ENCODE assay signal across 13 cellular contexts in the genomic region with DNA sequence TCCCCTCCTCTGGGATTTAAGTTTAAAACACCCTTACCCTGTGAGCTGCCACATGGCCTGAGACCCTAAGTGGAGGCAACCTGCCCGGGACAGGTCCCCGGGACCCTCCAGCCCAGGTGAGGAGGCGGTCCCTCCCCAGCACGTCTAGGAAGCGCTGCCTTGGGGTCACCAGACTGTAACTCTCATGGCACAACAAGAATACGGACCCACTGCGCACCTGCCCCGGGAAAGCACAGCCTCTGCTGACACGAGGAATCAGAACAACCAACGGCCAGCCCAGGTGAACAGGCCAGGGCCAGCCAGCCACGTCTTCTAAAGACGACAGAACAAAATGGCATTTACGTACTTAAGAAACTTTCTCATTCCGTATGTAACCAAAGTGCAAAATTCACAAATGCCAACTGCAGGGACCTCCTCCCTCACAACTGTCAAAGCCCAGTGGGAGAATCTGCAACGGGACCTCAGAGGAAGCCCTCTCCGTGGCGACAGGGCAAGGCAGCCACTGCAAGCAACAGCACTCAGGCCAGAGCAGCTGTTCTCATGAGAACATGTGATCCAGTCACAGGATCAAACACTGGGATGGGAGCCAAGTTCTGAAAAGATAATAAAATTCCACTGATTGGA.
DNase-seq lines count a peak whose midpoint lies in the region; ATAC-seq, FAIRE-seq and TF ChIP-seq lines count a peak whose summit lies in the region.
"Had no signal": no experiment of that assay in that cellular context is flagged by ENCODE, and none has a peak within 500 bp of the region (broad histone marks: within the 10 kb centered on the region; RNA-seq: fewer than 3 reads in every experiment).

No MANE protein-coding gene starts in this region.

- H3K4me3 ChIP-seq in PC-3 (ENCODE audit: low read length) = no peak overlapping the region
- H3K4me3 ChIP-seq: left lung had no signal

- POLR2A ChIA-PET in PC-3 (lab: Charles Lee; ENCODE audit: unreplicated experiment) = no interaction called here

- CTCF ChIA-PET in activated CD8-positive, alpha-beta memory T cell treated with anti-CD3 and anti-CD28 coated beads, Interleukin-2, amount 10 ng/mL, durations not matched to agents 7 days and 5 days (lab: Charles Lee) = no interaction called here
- CTCF ChIA-PET in PC-3 (lab: Charles Lee) = no interaction called here

- no peak overlapping the region for H3K27ac ChIP-seq in PC-3 (ENCODE audit: low read length)
- H3K27ac ChIP-seq: left lung had no signal

- H2AFZ ChIP-seq in PC-3 (ENCODE audit: low read length) = no peak overlapping the region

- no peaks in the 10 kb centered on the region for H3F3A ChIP-seq in PC-3 (ENCODE audit: low read length, unreplicated experiment)

- no TSS peak for BruUV-seq in PC-3 (replicated peaks; lab: Mats Ljungman, UMichigan)

- no peak for TF ChIP-seq CTCF in brain (conservative IDR thresholded peaks at IDR 0.05)
- TF ChIP-seq CTCF in type B pancreatic cell (conservative IDR thresholded peaks at IDR 0.05) = no peak
- no peak for TF ChIP-seq CTCF in PC-3 (conservative IDR thresholded peaks at IDR 0.05; ENCODE audit: low read depth, low read length)

- H3K36me3 Mint-ChIP-seq in activated CD8-positive, alpha-beta memory T cell treated with anti-CD3 and anti-CD28 coated beads, Interleukin-2, amount 10 ng/mL, durations not matched to agents 7 days and 5 days = peaks cover 7% of the 10 kb centered on the region
- H3K36me3 Mint-ChIP-seq in brain (peaks cover 61% of the 10 kb centered on the region), type B pancreatic cell (peaks cover 23% of the 10 kb centered on the region)

- H3K27me3 ChIP-seq in PC-3 (ENCODE audit: low read length) = no peaks in the 10 kb centered on the region
- H3K27me3 ChIP-seq: left lung had no signal

- peak; percentile 36 for DNase-seq in activated CD8-positive, alpha-beta memory T cell treated with anti-CD3 and anti-CD28 coated beads, Interleukin-2, amount 50 U/mL, for 48 hours
- DNase-seq in activated CD8-positive, alpha-beta memory T cell treated with anti-CD3 and anti-CD28 coated beads, Interleukin-2, amount 10 ng/mL, durations not matched to agents 7 days and 5 days = no peak
- DNase-seq in type B pancreatic cell (ENCODE audit: extremely low spot score, unreplicated experiment) = peak; percentile 57
- no peak for DNase-seq in PC-3
- DNase-seq in stimulated activated CD4-positive, alpha-beta T cell treated with anti-CD3 and anti-CD28 coated beads, Interleukin-4, amount 100 ng/mL, for 24 hours = no peak
- DNase-seq: C1 segment of cervical spinal cord, KBM-7, left lung had no signal

- no peaks in the 10 kb centered on the region for H3K9me3 ChIP-seq in PC-3 (ENCODE audit: low read length)
- H3K9me3 ChIP-seq: left lung had no signal

- peaks cover 11% of the 10 kb centered on the region for H3K4me1 Mint-ChIP-seq in activated CD8-positive, alpha-beta memory T cell treated with anti-CD3 and anti-CD28 coated beads, Interleukin-2, amount 10 ng/mL, durations not matched to agents 7 days and 5 days
- H3K4me1 Mint-ChIP-seq in brain = peaks cover 73% of the 10 kb centered on the region
- H3K4me1 Mint-ChIP-seq in type B pancreatic cell (ENCODE audit: unreplicated experiment) = peaks cover 24% of the 10 kb centered on the region

- no peak overlapping the region for H3K27ac Mint-ChIP-seq in activated CD8-positive, alpha-beta memory T cell treated with anti-CD3 and anti-CD28 coated beads, Interleukin-2, amount 10 ng/mL, durations not matched to agents 7 days and 5 days
- H3K27ac Mint-ChIP-seq in brain = peak overlapping the region; percentile 74 to 94 (median 87)
- H3K27ac Mint-ChIP-seq in type B pancreatic cell = peak overlapping the region; percentile 5
- H3K27ac Mint-ChIP-seq: dendritic cell treated with granulocyte-macrophage colony-stimulating factor and Interleukin-4, amounts not matched to agents 40 ng/mL and 50 ng/mL, for 4 days had no signal

- no peaks in the 10 kb centered on the region for H3K27me3 Mint-ChIP-seq in activated CD8-positive, alpha-beta memory T cell treated with anti-CD3 and anti-CD28 coated beads, Interleukin-2, amount 10 ng/mL, durations not matched to agents 7 days and 5 days
- H3K27me3 Mint-ChIP-seq in brain (no peaks in the 10 kb centered on the region), type B pancreatic cell (no peaks in the 10 kb centered on the region)

- no peak overlapping the region for H3K9ac ChIP-seq in PC-3 (ENCODE audit: low read length)

- H3K36me3 ChIP-seq in PC-3 (ENCODE audit: low read depth, low read length) = no peaks in the 10 kb centered on the region
- H3K36me3 ChIP-seq: left lung had no signal

- H3K79me2 ChIP-seq in PC-3 (ENCODE audit: low read length) = no peaks in the 10 kb centered on the region

- H3K9me3 Mint-ChIP-seq in activated CD8-positive, alpha-beta memory T cell treated with anti-CD3 and anti-CD28 coated beads, Interleukin-2, amount 10 ng/mL, durations not matched to agents 7 days and 5 days (ENCODE audit: low read depth) = peaks cover 7% of the 10 kb centered on the region
- H3K9me3 Mint-ChIP-seq in brain (peaks cover 0 to 9% (median 4%) of the 10 kb centered on the region in 5 experiments), type B pancreatic cell (peaks cover 6% of the 10 kb centered on the region)

- intact Hi-C loops in PC-3 (cut with micrococcal nuclease) = loop anchor here (10.0 kb wide), 1 partner anchor 246 kb away; no protein-coding TSS in a partner anchor

- H3K4me2 ChIP-seq in PC-3 (ENCODE audit: low read length) = no peak overlapping the region

- H4K20me1 ChIP-seq in PC-3 (ENCODE audit: low read length) = no peaks in the 10 kb centered on the region

- no peak overlapping the region for H3K4me3 Mint-ChIP-seq in activated CD8-positive, alpha-beta memory T cell treated with anti-CD3 and anti-CD28 coated beads, Interleukin-2, amount 10 ng/mL, durations not matched to agents 7 days and 5 days
- H3K4me3 Mint-ChIP-seq in brain (peak overlapping the region in 2 of 5 experiments; percentile 27 to 42), type B pancreatic cell (no peak overlapping the region)
- H3K4me3 Mint-ChIP-seq: dendritic cell treated with granulocyte-macrophage colony-stimulating factor and Interleukin-4, amounts not matched to agents 40 ng/mL and 50 ng/mL, for 4 days had no signal

- peak; percentile 77 for FAIRE-seq in islet of Langerhans (lab: Jason Lieb, UNC)
- FAIRE-seq: urothelium cell line had no signal

- ATAC-seq in activated CD8-positive, alpha-beta memory T cell treated with anti-CD3 and anti-CD28 coated beads, Interleukin-2, amount 10 ng/mL, durations not matched to agents 7 days and 5 days = no peak
- no peak for ATAC-seq in HG02763 (IDR thresholded peaks at IDR 0.05; ENCODE audit: unreplicated experiment)
- ATAC-seq in PC-3 = no peak
- ATAC-seq: left lung had no signal

- no peaks in the 10 kb centered on the region for H3K9me2 ChIP-seq in PC-3 (replicated peaks; ENCODE audit: low read length)

- H3K4me1 ChIP-seq in PC-3 (ENCODE audit: insufficient read depth, low read length) = no peaks in the 10 kb centered on the region
- H3K4me1 ChIP-seq: left lung had no signal

Comparison
In these comparisons a context has a peak if more than half of its experiments do, and no peak if none do; other contexts are left out.
1. DNase-seq: peak in activated CD8-positive, alpha-beta memory T cell treated with anti-CD3 and anti-CD28 coated beads, Interleukin-2, amount 50 U/mL, for 48 hours (single experiment) and type B pancreatic cell (single experiment); none in activated CD8-positive, alpha-beta memory T cell treated with anti-CD3 and anti-CD28 coated beads, Interleukin-2, amount 10 ng/mL, durations not matched to agents 7 days and 5 days (single experiment), PC-3 (single experiment) and stimulated activated CD4-positive, alpha-beta T cell treated with anti-CD3 and anti-CD28 coated beads, Interleukin-4, amount 100 ng/mL, for 24 hours (single experiment).